Comparison of ENCODE assay signal across 9 cellular contexts in the genomic region with DNA sequence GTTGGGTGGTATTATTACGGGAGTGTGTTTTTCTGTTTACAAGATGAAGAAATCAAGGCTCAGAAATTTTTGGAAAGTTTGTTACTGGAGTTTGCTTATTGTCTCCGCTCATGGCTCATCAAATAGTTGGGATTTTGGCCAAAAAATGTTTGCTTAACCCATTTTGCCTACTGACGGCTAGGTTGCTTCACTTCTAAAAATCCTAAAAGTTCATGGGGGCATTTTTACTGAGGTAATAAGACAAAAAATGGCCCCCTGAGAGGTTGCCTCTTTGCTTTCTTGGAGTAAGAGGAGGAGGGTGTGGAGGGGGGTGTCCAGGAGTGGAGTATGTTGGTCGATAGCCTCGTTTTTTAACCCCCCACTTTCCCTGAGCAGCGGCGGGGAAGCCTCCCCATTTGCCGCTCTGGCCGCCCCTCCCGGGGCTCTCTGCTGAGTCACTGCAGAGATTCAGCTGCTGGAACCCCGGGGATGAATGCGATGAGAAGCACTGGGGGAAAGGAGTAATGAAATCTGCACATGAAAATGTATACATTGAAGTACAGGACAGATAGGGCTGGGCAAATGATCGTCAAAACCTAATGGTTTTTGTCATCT. TPM values are rescaled to one million over a fixed set of nuclear protein-coding genes. Genes with fewer than 3 reads are reported as not detected.
DNase-seq lines count a peak whose midpoint lies in the region; ATAC-seq and TF ChIP-seq lines count a peak whose summit lies in the region.
"Had no signal": no experiment of that assay in that cellular context is flagged by ENCODE, and none has a peak within 500 bp of the region (broad histone marks: within the 10 kb centered on the region; RNA-seq: fewer than 3 reads in every experiment).

No MANE protein-coding gene starts in this region.

- no peaks in the 10 kb centered on the region for H3K27me3 ChIP-seq in muscle layer of duodenum (ENCODE audit: low read depth, low read length)

- H3K9me3 ChIP-seq in muscle layer of duodenum (ENCODE audit: control insufficient read depth in 1 of 2, low read length in 2 of 2), result peaks cover 0 to 4% of the 10 kb centered on the region in 2 donors

- no peak overlapping the region for H3K27ac ChIP-seq in muscle layer of duodenum (ENCODE audit: low read length)

- no peaks in the 10 kb centered on the region for H3K36me3 ChIP-seq in muscle layer of duodenum (ENCODE audit: control insufficient read depth in 1 of 2, insufficient read depth in 2 of 2, low read length in 2 of 2)

- peak overlapping the region; percentile 48 for H3K4me3 Mint-ChIP-seq in stimulated activated naive CD8-positive, alpha-beta T cell treated with anti-CD3 and anti-CD28 coated beads, Interleukin-15, Interleukin-2, amounts not matched to agents 100 ng/mL and 50 ng/mL, for 24 hours

- no peak overlapping the region for H3K27ac Mint-ChIP-seq in stimulated activated naive CD8-positive, alpha-beta T cell treated with anti-CD3 and anti-CD28 coated beads, Interleukin-15, Interleukin-2, amounts not matched to agents 100 ng/mL and 50 ng/mL, for 24 hours

- no peak for ATAC-seq in stimulated activated naive CD8-positive, alpha-beta T cell treated with anti-CD3 and anti-CD28 coated beads, Interleukin-15, Interleukin-2, amounts not matched to agents 100 U/mL and 50 U/mL, for 24 hours

- no peak for DNase-seq in stimulated activated naive CD8-positive, alpha-beta T cell treated with anti-CD3 and anti-CD28 coated beads, Interleukin-15, Interleukin-2, amounts not matched to agents 100 U/mL and 50 U/mL, for 24 hours
- DNase-seq in cardiac fibroblast (ENCODE audit: low read depth in 2 of 2) (peak in 1 of 2 donors; percentile 57), SIG-M5 treated with dmso at 0.1 percent for 504 hours (lab: John Stamatoyannopoulos, UW; ENCODE audit: unreplicated experiment) (no peak), GM03348 (ENCODE audit: low spot score) (no peak), A172 (ENCODE audit: low spot score) (no peak), iPS-NIHi11 (ENCODE audit: low spot score) (no peak)
- DNase-seq: cortex of kidney had no signal

- H3K4me1 Mint-ChIP-seq in stimulated activated naive CD8-positive, alpha-beta T cell treated with anti-CD3 and anti-CD28 coated beads, Interleukin-15, Interleukin-2, amounts not matched to agents 100 ng/mL and 50 ng/mL, for 24 hours (ENCODE audit: low read depth), result peaks cover 11% of the 10 kb centered on the region

- H3K27me3 Mint-ChIP-seq in stimulated activated naive CD8-positive, alpha-beta T cell treated with anti-CD3 and anti-CD28 coated beads, Interleukin-15, Interleukin-2, amounts not matched to agents 100 ng/mL and 50 ng/mL, for 24 hours, result peaks cover 37% of the 10 kb centered on the region

- TF ChIP-seq CTCF in cardiac fibroblast (IDR thresholded peaks at IDR 0.05; ENCODE audit: low read depth, low read length), result no peak

- H3K4me1 ChIP-seq in muscle layer of duodenum (ENCODE audit: control insufficient read depth in 1 of 2, insufficient read depth in 2 of 2, low read length in 2 of 2), result peaks cover 0 to 6% of the 10 kb centered on the region in 2 donors

- peaks cover 5% of the 10 kb centered on the region for H3K36me3 Mint-ChIP-seq in stimulated activated naive CD8-positive, alpha-beta T cell treated with anti-CD3 and anti-CD28 coated beads, Interleukin-15, Interleukin-2, amounts not matched to agents 100 ng/mL and 50 ng/mL, for 24 hours (ENCODE audit: low read depth)

- H3K4me3 ChIP-seq in cardiac fibroblast (replicated peaks in 1 of 2; ENCODE audit: low read depth in 2 of 2, low read length in 2 of 2) (peak overlapping the region; percentile 47 to 71), muscle layer of duodenum (ENCODE audit: low read depth in 1 of 2, low read length in 2 of 2) (peak overlapping the region; percentile 24 to 68)

- H3K9me3 Mint-ChIP-seq in stimulated activated naive CD8-positive, alpha-beta T cell treated with anti-CD3 and anti-CD28 coated beads, Interleukin-15, Interleukin-2, amounts not matched to agents 100 ng/mL and 50 ng/mL, for 24 hours, result no peaks in the 10 kb centered on the region

RNA-seq across cellular contexts. Expression of a gene that starts 1.5 kb away (rescaled TPM):
- total RNA-seq in A172 (2014; rRNA removed; shearing (Covaris generic)), result not detected in 2 replicates

RNA-seq across cellular contexts. Expression of a gene that starts 52.6 kb away (rescaled TPM):
- total RNA-seq in A172 (2014; rRNA removed; shearing (Covaris generic)), result 15.9 and 21.3 TPM in 2 replicates
